ENCODE assay signal across 5 cellular contexts in genomic region chr4:56532239-56532638, GRCh38.
TF ChIP-seq lines count a peak whose summit lies in the region.

No MANE protein-coding gene starts in this region.

TF ChIP-seq in SK-N-SH treated with all-trans-retinoic acid at 6 μM for 48 hours, 23 proteins besides CTCF, POLR2A, EP300 and RAD21:
- TF ChIP-seq CREB5 (CRISPR knock-in tag; IDR thresholded peaks at IDR 0.05; ENCODE audit: low read depth) (no peak), TOX (CRISPR knock-in tag; IDR thresholded peaks at IDR 0.05; ENCODE audit: borderline replicate concordance) (no peak), ZFP30 (CRISPR knock-in tag; IDR thresholded peaks at IDR 0.05) (peak; percentile 66)

TF ChIP-seq in SK-N-SH, 30 proteins besides CTCF, POLR2A, EP300 and RAD21 (continues in another document):
- no peak for TF ChIP-seq GABPA (IDR thresholded peaks at IDR 0.05; ENCODE audit: low read depth)
- no peak for TF ChIP-seq USF1 (IDR thresholded peaks at IDR 0.05; ENCODE audit: borderline replicate concordance, low read depth)
- no peak for TF ChIP-seq REST (IDR thresholded peaks at IDR 0.05; ENCODE audit: low read depth, low read length)
- TF ChIP-seq NFIC (IDR thresholded peaks at IDR 0.05; ENCODE audit: borderline replicate concordance): no peak
- TF ChIP-seq SMC3 (IDR thresholded peaks at IDR 0.05; ENCODE audit: low read depth, low read length): no peak
- no peak for TF ChIP-seq TEAD4 (IDR thresholded peaks at IDR 0.05; ENCODE audit: borderline replicate concordance, insufficient read depth)

TF ChIP-seq in HEK293, 187 proteins besides CTCF, POLR2A, EP300 and RAD21:
- TF ChIP-seq PRDM1 (tag by site-specific recombination; IDR thresholded peaks at IDR 0.05) (0 out of 2 replicates have a peak, but pooled peaks have one; percentile 55), ZBTB44 (tag by site-specific recombination; IDR thresholded peaks at IDR 0.05) (no peak)

TF ChIP-seq in K562, 482 proteins besides CTCF, POLR2A, EP300 and RAD21:
- TF ChIP-seq MTA2 (IDR thresholded peaks at IDR 0.05; ENCODE audit: low read depth) (no peak), ZBTB8A (IDR thresholded peaks at IDR 0.05; ENCODE audit: partially characterized antibody) (no peak), NUFIP1 (IDR thresholded peaks at IDR 0.05; ENCODE audit: partially characterized antibody) (no peak), DACH1 (IDR thresholded peaks at IDR 0.05; ENCODE audit: partially characterized antibody) (no peak), CEBPZ (IDR thresholded peaks at IDR 0.05; ENCODE audit: borderline replicate concordance, low read depth, low read length) (no peak), KDM4B (IDR thresholded peaks at IDR 0.05; ENCODE audit: borderline replicate concordance in 2 of 2, low read depth in 1 of 2) (no peak), FOXK2 (conservative IDR thresholded peaks at IDR 0.05 in 1 of 2, IDR thresholded peaks at IDR 0.05 in 1 of 2; ENCODE audit: low read depth in 2 of 2) (no peak), RBFOX2 (IDR thresholded peaks at IDR 0.05; ENCODE audit: low read depth, low read length) (no peak), ZBTB49 (CRISPR knock-in tag; IDR thresholded peaks at IDR 0.05; ENCODE audit: borderline replicate concordance) (no peak), HMBOX1 (IDR thresholded peaks at IDR 0.05) (no peak), GATA2 (CRISPR knock-in tag; IDR thresholded peaks at IDR 0.05) (no peak), C11orf30 (IDR thresholded peaks at IDR 0.05; ENCODE audit: low read depth) (no peak), ZNF75A (CRISPR knock-in tag; IDR thresholded peaks at IDR 0.05) (no peak), PATZ1 (CRISPR knock-in tag; IDR thresholded peaks at IDR 0.05; ENCODE audit: borderline replicate concordance) (no peak), CHD2 (IDR thresholded peaks at IDR 0.05; ENCODE audit: low read depth, low read length) (no peak), TFAM (CRISPR knock-in tag; conservative IDR thresholded peaks at IDR 0.05) (no peak)

TF ChIP-seq in HepG2, 621 proteins besides CTCF, POLR2A, EP300 and RAD21:
- no peak for TF ChIP-seq BRF2 (CRISPR knock-in tag; IDR thresholded peaks at IDR 0.05)
- TF ChIP-seq ZNF564 (CRISPR knock-in tag; IDR thresholded peaks at IDR 0.05): no peak
- TF ChIP-seq AKNA (CRISPR knock-in tag; IDR thresholded peaks at IDR 0.05; ENCODE audit: borderline replicate concordance): no peak
- TF ChIP-seq ZNF343 (CRISPR knock-in tag; IDR thresholded peaks at IDR 0.05): no peak
- TF ChIP-seq RBM39 (IDR thresholded peaks at IDR 0.05; ENCODE audit: low read depth, low read length, poor library complexity, severe bottlenecking): no peak
- TF ChIP-seq ZNF367 (CRISPR knock-in tag; IDR thresholded peaks at IDR 0.05; ENCODE audit: borderline replicate concordance): no peak
- TF ChIP-seq SPEN (CRISPR knock-in tag; IDR thresholded peaks at IDR 0.05; ENCODE audit: low read depth): no peak
- no peak for TF ChIP-seq ZNF282 (IDR thresholded peaks at IDR 0.05; ENCODE audit: partially characterized antibody)
- no peak for TF ChIP-seq HBP1 (CRISPR knock-in tag; IDR thresholded peaks at IDR 0.05; ENCODE audit: low read depth)
- no peak for TF ChIP-seq POLR2G (IDR thresholded peaks at IDR 0.05; ENCODE audit: low read depth, low read length)
- no peak for TF ChIP-seq ZNF414 (CRISPR knock-in tag; IDR thresholded peaks at IDR 0.05)
- TF ChIP-seq ZNF772 (CRISPR knock-in tag; IDR thresholded peaks at IDR 0.05): no peak
- TF ChIP-seq SRSF9 (IDR thresholded peaks at IDR 0.05; ENCODE audit: borderline replicate concordance, insufficient read depth, low read depth, low read length, poor library complexity, severe bottlenecking): no peak
